Comparison of ENCODE assay signal across 16 cellular contexts in the genomic region with DNA sequence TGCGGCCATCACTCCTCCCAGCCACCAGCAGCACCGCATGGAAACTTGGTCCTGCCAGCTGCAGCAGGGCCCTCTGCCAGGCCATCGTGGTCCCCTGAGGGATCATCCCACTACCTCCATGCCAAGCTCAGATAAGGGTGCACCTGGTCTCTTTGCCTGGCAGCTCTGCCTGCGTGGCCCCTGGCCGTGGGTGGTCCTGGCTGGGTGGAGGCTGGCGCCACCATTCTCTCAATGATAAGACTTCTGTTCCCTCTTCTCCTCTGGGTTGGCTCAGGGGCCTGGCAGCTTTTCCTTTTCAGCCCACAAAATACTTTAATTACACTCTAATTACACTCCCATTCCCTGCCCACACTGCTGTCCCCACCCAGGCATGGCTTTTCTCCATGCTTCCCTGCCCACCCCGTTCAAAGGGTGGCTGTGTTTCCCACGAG. TPM values are rescaled to one million over a fixed set of nuclear protein-coding genes. Genes with fewer than 3 reads are reported as not detected.
DNase-seq lines count a peak whose midpoint lies in the region; TF ChIP-seq lines count a peak whose summit lies in the region.
"Had no signal": no experiment of that assay in that cellular context is flagged by ENCODE, and none has a peak within 500 bp of the region (broad histone marks: within the 10 kb centered on the region; RNA-seq: fewer than 3 reads in every experiment).

No MANE protein-coding gene starts in this region.

- TF ChIP-seq POLR2A in sigmoid colon (IDR thresholded peaks at IDR 0.05): no peak

- peaks cover 0 to 15% (median 4%) of the 10 kb centered on the region in 4 donors for H3K4me1 ChIP-seq in sigmoid colon

- H3K9me3 ChIP-seq in sigmoid colon: no peaks in the 10 kb centered on the region

- DNase-seq in activated effector memory CD4-positive, alpha-beta T cell treated with anti-CD3 and anti-CD28 coated beads, Interleukin-2, amount 50 U/mL, for 16 hours: peak; percentile 27
- no peak for DNase-seq in activated effector memory CD4-positive, alpha-beta T cell treated with Interleukin-2 at 50 U/mL for 16 hours
- DNase-seq in NCI-H1092 treated with DMSO at 0.1 percent for 48 hours (lab: John Stamatoyannopoulos, UW) (peak; percentile 80), sigmoid colon (peak; percentile 55), T1000 (lab: John Stamatoyannopoulos, UW) (no peak), EL (no peak), immature natural killer cell (no peak)
- DNase-seq: CD4-positive, alpha-beta T cell; HCEC 1CT; MV-4-11; NCI-H2171; NCI-H510A treated with DMSO at 0.1 percent for 48 hours; NK-92 treated with Interleukin-12 subunit alpha and Interleukin-12 subunit beta, amount 100 ng/mL, for 24 hours; PC-3; T-helper 17 cell had no signal

- H3K27ac Mint-ChIP-seq in brain (peak overlapping the region in 3 of 5 experiments; percentile 41 to 65 (median 57)), immature natural killer cell (no peak overlapping the region)
- H3K27ac Mint-ChIP-seq: CD4-positive, alpha-beta T cell; T-helper 17 cell had no signal

- H3K27me3 Mint-ChIP-seq in brain: peaks cover 6% of the 10 kb centered on the region
- peaks cover 0 to 3% (median 2%) of the 10 kb centered on the region in 3 donors for H3K27me3 Mint-ChIP-seq in immature natural killer cell (ENCODE audit: low read depth in 3 of 3)
- H3K27me3 Mint-ChIP-seq: CD4-positive, alpha-beta T cell had no signal

- TF ChIP-seq CTCF in brain (conservative IDR thresholded peaks at IDR 0.05) (no peak), sigmoid colon (IDR thresholded peaks at IDR 0.05) (no peak)

- peaks cover 0 to 7% (median 0%) of the 10 kb centered on the region in 5 experiments for H3K9me3 Mint-ChIP-seq in brain
- H3K9me3 Mint-ChIP-seq in immature natural killer cell: no peaks in the 10 kb centered on the region
- H3K9me3 Mint-ChIP-seq: CD4-positive, alpha-beta T cell had no signal

- H3K36me3 Mint-ChIP-seq in brain (no peaks in the 10 kb centered on the region), immature natural killer cell (no peaks in the 10 kb centered on the region)

- peaks cover 61% of the 10 kb centered on the region for H3K4me1 Mint-ChIP-seq in brain
- no peaks in the 10 kb centered on the region for H3K4me1 Mint-ChIP-seq in immature natural killer cell
- H3K4me1 Mint-ChIP-seq: T-helper 17 cell had no signal

- no peak overlapping the region for H3K4me3 ChIP-seq in sigmoid colon

- WGBS in sigmoid colon, 2 donors: 24 to 62% methylated on average over 8 of the region's 8 CpGs

- H3K27ac ChIP-seq in sigmoid colon: no peak overlapping the region

- H3K27me3 ChIP-seq in sigmoid colon: no peaks in the 10 kb centered on the region

- H3K4me3 Mint-ChIP-seq in brain (peak overlapping the region in 1 of 5 experiments; percentile 34), immature natural killer cell (no peak overlapping the region)
- H3K4me3 Mint-ChIP-seq: CD4-positive, alpha-beta T cell; T-helper 17 cell had no signal

- no peak for TF ChIP-seq EP300 in sigmoid colon (IDR thresholded peaks at IDR 0.05)

- no peaks in the 10 kb centered on the region for H3K36me3 ChIP-seq in sigmoid colon

- intact Hi-C loops in sigmoid colon (cut with DNase I): no loop called here

RNA-seq across cellular contexts. Expression of gene TSKU, which starts 26.8 kb away (rescaled TPM):
- polyA plus RNA-seq in brain (ENCODE audit: insufficient read depth, low read depth, low replicate concordance) (3.2 TPM), sigmoid colon (10 to 100 TPM; 16.2 to 24.6 (median 23.4) TPM), immature natural killer cell (not detected)
- 10 to 100 TPM; 12.8 to 20.8 (median 20.4) TPM for total RNA-seq in sigmoid colon
- total RNA-seq: T-helper 17 cell had no signal

Comparison
In these comparisons a context has a peak if more than half of its experiments do, and no peak if none do; other contexts are left out.
1. DNase-seq: peak in activated effector memory CD4-positive, alpha-beta T cell treated with anti-CD3 and anti-CD28 coated beads, Interleukin-2, amount 50 U/mL, for 16 hours (single experiment), NCI-H1092 treated with DMSO at 0.1 percent for 48 hours (single experiment) and sigmoid colon (single experiment); none in activated effector memory CD4-positive, alpha-beta T cell treated with Interleukin-2 at 50 U/mL for 16 hours (single experiment), T1000 (single experiment), EL (single experiment) and immature natural killer cell (0 of 3).
2. H3K27ac Mint-ChIP-seq: peak in brain (3 of 5); none in immature natural killer cell (0 of 6).